In the genomic region with DNA sequence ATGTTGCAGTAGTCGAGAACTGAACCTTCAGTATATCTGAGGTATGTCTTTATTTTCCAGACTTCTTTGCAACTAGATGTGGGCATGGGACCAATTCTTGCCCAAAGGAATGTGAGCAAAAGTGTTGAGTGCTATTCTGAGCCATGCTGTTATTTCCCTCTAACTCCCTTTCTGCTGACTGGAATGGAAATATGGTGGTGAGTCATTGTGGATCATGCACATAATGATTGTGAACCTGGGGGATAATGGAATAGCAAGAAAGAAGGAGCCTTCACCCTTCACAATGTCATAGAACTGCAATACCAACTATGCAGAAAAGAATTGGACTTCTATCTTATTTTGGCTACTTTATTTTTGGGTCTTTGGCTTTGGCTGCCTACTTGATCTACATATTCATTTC, we compare ENCODE assay signal across 11 cellular contexts. TPM values are rescaled to one million over a fixed set of nuclear protein-coding genes. Genes with fewer than 3 reads are reported as not detected.
DNase-seq lines count a peak whose midpoint lies in the region; ATAC-seq and TF ChIP-seq lines count a peak whose summit lies in the region.
"Had no signal": no experiment of that assay in that cellular context is flagged by ENCODE, and none has a peak within 500 bp of the region (broad histone marks: within the 10 kb centered on the region; RNA-seq: fewer than 3 reads in every experiment).

No MANE protein-coding gene starts in this region.

- peaks cover 2% of the 10 kb centered on the region for H3K9me3 Mint-ChIP-seq in activated T-cell treated with anti-CD3 and anti-CD28 coated beads, Interleukin-2, amount 50 U/mL, for 24 hours
- H3K9me3 Mint-ChIP-seq: activated naive CD8-positive, alpha-beta T cell treated with anti-CD3 and anti-CD28 coated beads, Interleukin-2, amount 50 U/mL, for 24 hours had no signal

- no peak for ATAC-seq in GM19455 (IDR thresholded peaks at IDR 0.05; ENCODE audit: unreplicated experiment)
- ATAC-seq: activated naive CD8-positive, alpha-beta T cell treated with anti-CD3 and anti-CD28 coated beads, Interleukin-2, amount 50 U/mL, for 24 hours had no signal

- in situ Hi-C loops in astrocyte of the cerebellum (cut with HindIII; ENCODE audit: low sequenced_read_pairs): no loop called here

- H3K27me3 Mint-ChIP-seq in activated T-cell treated with anti-CD3 and anti-CD28 coated beads, Interleukin-2, amount 50 U/mL, for 24 hours: peaks cover 3% of the 10 kb centered on the region
- H3K27me3 Mint-ChIP-seq: activated naive CD8-positive, alpha-beta T cell treated with anti-CD3 and anti-CD28 coated beads, Interleukin-2, amount 50 U/mL, for 24 hours had no signal

- H3K4me3 ChIP-seq in astrocyte of the cerebellum (ENCODE audit: low read depth, low read length): no peak overlapping the region
- H3K4me3 ChIP-seq: sigmoid colon, tibial nerve had no signal

- no peaks in the 10 kb centered on the region for H3K36me3 Mint-ChIP-seq in activated T-cell treated with anti-CD3 and anti-CD28 coated beads, Interleukin-2, amount 50 U/mL, for 24 hours (ENCODE audit: low read depth)

- DNase-seq in A172 (ENCODE audit: low spot score): peak; percentile 96
- DNase-seq in HS-27A (ENCODE audit: low read depth): peak; percentile 77
- DNase-seq in astrocyte of the cerebellum (ENCODE audit: low read depth): peak; percentile 98
- peak; percentile 86 for DNase-seq in glomerular visceral epithelial cell (ENCODE audit: extremely low spot score)
- DNase-seq in activated T-cell treated with anti-CD3 and anti-CD28 coated beads, Interleukin-2, amount 50 U/mL, for 24 hours: no peak
- no peak for DNase-seq in activated CD4-positive, CD25-positive, alpha-beta regulatory T cell (lab: John Stamatoyannopoulos, UW)
- DNase-seq in stimulated activated CD4-positive, alpha-beta T cell treated with anti-CD3 and anti-CD28 coated beads, Interleukin-4, amount 100 ng/mL, for 24 hours: no peak
- DNase-seq: activated naive CD8-positive, alpha-beta T cell treated with anti-CD3 and anti-CD28 coated beads, Interleukin-2, amount 50 U/mL, for 24 hours; sigmoid colon had no signal

- no peak overlapping the region for H3K27ac Mint-ChIP-seq in activated T-cell treated with anti-CD3 and anti-CD28 coated beads, Interleukin-2, amount 50 U/mL, for 24 hours
- H3K27ac Mint-ChIP-seq: activated naive CD8-positive, alpha-beta T cell treated with anti-CD3 and anti-CD28 coated beads, Interleukin-2, amount 50 U/mL, for 24 hours had no signal

- H3K4me3 Mint-ChIP-seq in activated T-cell treated with anti-CD3 and anti-CD28 coated beads, Interleukin-2, amount 50 U/mL, for 24 hours: no peak overlapping the region
- H3K4me3 Mint-ChIP-seq: activated naive CD8-positive, alpha-beta T cell treated with anti-CD3 and anti-CD28 coated beads, Interleukin-2, amount 50 U/mL, for 24 hours had no signal

- TF ChIP-seq CTCF in astrocyte of the cerebellum (IDR thresholded peaks at IDR 0.05; ENCODE audit: low read depth, low read length, missing control alignments): no peak

- peaks cover 6% of the 10 kb centered on the region for H3K4me1 Mint-ChIP-seq in activated T-cell treated with anti-CD3 and anti-CD28 coated beads, Interleukin-2, amount 50 U/mL, for 24 hours (ENCODE audit: low read depth)

RNA-seq across cellular contexts. Expression of a gene that starts 10.3 kb away (rescaled TPM):
- 63.1 and 68.9 TPM in 2 replicates for total RNA-seq in A172 (2014; rRNA removed; shearing (Covaris generic))

RNA-seq across cellular contexts. Expression of a gene that starts 43.2 kb away (rescaled TPM):
- total RNA-seq in A172 (2014; rRNA removed; shearing (Covaris generic)): 269 and 385 TPM in 2 replicates

Comparison
In these comparisons a context has a peak if more than half of its experiments do, and no peak if none do; other contexts are left out.
1. DNase-seq: peak in A172 (single experiment), HS-27A (single experiment), astrocyte of the cerebellum (single experiment) and glomerular visceral epithelial cell (single experiment); none in activated T-cell treated with anti-CD3 and anti-CD28 coated beads, Interleukin-2, amount 50 U/mL, for 24 hours (single experiment), activated CD4-positive, CD25-positive, alpha-beta regulatory T cell (0 of 4) and stimulated activated CD4-positive, alpha-beta T cell treated with anti-CD3 and anti-CD28 coated beads, Interleukin-4, amount 100 ng/mL, for 24 hours (single experiment).